33 cellular contexts compared by ENCODE assay signal in the genomic region with DNA sequence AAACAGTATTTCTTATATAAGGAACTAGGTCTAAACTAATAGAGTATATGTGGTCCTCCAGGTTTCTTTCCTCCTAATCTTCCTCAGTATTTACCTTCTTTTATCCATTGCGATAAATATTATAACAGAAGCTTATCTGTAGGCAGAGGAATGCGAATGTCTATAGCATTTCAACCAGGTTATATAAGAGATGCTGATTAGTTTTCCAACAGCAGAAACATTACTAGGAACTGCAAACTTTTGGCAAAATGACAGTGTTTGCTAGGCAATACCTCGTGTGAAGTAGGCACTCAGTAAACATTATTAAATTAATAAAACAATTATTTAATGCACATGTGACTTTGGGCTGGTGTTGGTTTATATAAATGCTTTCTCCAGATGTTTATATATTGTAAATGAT.
"Had no signal": no experiment of that assay in that cellular context is flagged by ENCODE, and none has a peak within 500 bp of the region (broad histone marks: within the 10 kb centered on the region; RNA-seq: fewer than 3 reads in every experiment).

No MANE protein-coding gene starts in this region.

- DNase-seq: Karpas-422, Kasumi-1, MG63, MM.1S, MV-4-11, NCI-H1048, NCI-H1092, NCI-H1092 treated with DMSO at 0.1 percent for 48 hours, NCI-H1105, NCI-H1417 treated with DMSO at 0.1 percent for 48 hours, NCI-H1436, NCI-H1436 treated with DMSO at 0.1 percent for 48 hours, NCI-H146, NCI-H1694, NCI-H1694 treated with DMSO at 0.1 percent for 48 hours, NCI-H187, NCI-H187 treated with DMSO at 0.1 percent for 48 hours, NCI-H1930, NCI-H2029, NCI-H2029 treated with DMSO at 0.1 percent for 48 hours, NCI-H2081, NCI-H2081 treated with DMSO at 0.1 percent for 48 hours, NCI-H2107, NCI-H2171, NCI-H2171 treated with DMSO at 0.1 percent for 48 hours, NCI-H2227 treated with DMSO at 0.1 percent for 48 hours, NCI-H226, NCI-H345, NCI-H446, NCI-H446 treated with DMSO at 0.1 percent for 48 hours, NCI-H510A, NCI-H510A treated with DMSO at 0.1 percent for 48 hours had no signal

- H3K9me3 ChIP-seq: MG63 had no signal

- H3K9ac ChIP-seq: KMS-11 had no signal

- H3K36me3 ChIP-seq: MG63 had no signal

- H3K27me3 ChIP-seq: MG63 had no signal

- H3K4me3 ChIP-seq: MG63 had no signal

- H3K27ac ChIP-seq: KMS-11 had no signal
